In the genomic region with DNA sequence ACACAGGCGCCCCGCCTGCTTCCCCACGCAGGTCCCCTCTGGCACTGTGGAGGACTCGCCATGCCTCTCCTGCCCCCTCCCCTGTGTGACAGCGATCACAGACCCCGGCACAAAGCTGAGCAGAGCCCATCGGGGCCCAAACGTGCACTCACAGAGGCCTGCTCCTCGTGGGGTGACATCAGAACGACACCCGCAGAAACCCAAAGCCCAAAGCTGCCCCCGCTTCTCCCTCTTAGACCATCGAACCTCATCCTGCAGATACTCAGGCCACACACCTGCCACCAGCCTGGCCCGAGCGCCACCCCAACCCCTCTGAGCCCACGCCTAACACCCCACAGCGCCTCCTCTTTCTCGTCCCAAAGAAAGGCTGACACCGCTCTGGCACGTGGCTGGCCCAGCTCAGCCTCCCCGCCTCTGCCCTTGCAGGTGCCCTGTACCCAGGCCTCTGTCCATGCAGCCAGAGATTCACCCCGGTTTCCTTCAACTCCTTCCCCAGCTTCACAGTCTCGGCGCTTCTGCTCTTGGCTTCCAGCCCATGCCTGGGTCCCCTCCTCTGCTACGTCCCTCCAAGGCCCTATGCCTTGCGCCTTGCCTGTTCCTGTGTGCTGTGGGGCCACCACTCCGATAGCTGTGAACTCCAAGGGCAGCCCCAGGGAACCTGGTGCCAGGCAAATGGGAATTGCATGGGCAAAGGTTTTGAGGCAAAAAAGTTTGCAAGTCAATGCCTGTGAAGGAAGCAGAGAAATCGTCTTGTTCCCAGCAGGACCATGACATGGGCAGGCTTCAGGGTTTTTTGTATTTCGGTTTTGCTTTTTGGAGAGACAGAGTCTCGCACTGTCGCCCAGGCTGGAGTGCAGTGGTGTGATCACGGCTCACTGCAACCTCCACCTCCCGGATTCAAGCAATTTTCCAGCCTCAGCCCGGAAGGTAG, we compare ENCODE assay signal across 1 cellular context.
TF ChIP-seq lines count a peak whose summit lies in the region.

No MANE protein-coding gene starts in this region.

TF ChIP-seq in HCT116, 20 proteins besides CTCF, POLR2A, EP300 and RAD21:
- no peak for TF ChIP-seq SRF (IDR thresholded peaks at IDR 0.05; ENCODE audit: low read depth)
- TF ChIP-seq, protein P1, sequence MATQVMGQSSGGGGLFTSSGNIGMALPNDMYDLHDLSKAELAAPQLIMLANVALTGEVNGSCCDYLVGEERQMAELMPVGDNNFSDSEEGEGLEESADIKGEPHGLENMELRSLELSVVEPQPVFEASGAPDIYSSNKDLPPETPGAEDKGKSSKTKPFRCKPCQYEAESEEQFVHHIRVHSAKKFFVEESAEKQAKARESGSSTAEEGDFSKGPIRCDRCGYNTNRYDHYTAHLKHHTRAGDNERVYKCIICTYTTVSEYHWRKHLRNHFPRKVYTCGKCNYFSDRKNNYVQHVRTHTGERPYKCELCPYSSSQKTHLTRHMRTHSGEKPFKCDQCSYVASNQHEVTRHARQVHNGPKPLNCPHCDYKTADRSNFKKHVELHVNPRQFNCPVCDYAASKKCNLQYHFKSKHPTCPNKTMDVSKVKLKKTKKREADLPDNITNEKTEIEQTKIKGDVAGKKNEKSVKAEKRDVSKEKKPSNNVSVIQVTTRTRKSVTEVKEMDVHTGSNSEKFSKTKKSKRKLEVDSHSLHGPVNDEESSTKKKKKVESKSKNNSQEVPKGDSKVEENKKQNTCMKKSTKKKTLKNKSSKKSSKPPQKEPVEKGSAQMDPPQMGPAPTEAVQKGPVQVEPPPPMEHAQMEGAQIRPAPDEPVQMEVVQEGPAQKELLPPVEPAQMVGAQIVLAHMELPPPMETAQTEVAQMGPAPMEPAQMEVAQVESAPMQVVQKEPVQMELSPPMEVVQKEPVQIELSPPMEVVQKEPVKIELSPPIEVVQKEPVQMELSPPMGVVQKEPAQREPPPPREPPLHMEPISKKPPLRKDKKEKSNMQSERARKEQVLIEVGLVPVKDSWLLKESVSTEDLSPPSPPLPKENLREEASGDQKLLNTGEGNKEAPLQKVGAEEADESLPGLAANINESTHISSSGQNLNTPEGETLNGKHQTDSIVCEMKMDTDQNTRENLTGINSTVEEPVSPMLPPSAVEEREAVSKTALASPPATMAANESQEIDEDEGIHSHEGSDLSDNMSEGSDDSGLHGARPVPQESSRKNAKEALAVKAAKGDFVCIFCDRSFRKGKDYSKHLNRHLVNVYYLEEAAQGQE (IDR thresholded peaks at IDR 0.05; ENCODE audit: low read depth), result no peak
- TF ChIP-seq POLR2AphosphoS5 (IDR thresholded peaks at IDR 0.05; ENCODE audit: low read depth, low read length), result no peak
- no peak for TF ChIP-seq ZFX (IDR thresholded peaks at IDR 0.05)
- TF ChIP-seq YY1 (IDR thresholded peaks at IDR 0.05; ENCODE audit: extremely low read depth, insufficient replicate concordance, low read depth, low read length), result no peak
- TF ChIP-seq ELF1 (IDR thresholded peaks at IDR 0.05; ENCODE audit: borderline replicate concordance, low read depth), result no peak
